Comparison of ENCODE assay signal across 17 cellular contexts in the genomic region with DNA sequence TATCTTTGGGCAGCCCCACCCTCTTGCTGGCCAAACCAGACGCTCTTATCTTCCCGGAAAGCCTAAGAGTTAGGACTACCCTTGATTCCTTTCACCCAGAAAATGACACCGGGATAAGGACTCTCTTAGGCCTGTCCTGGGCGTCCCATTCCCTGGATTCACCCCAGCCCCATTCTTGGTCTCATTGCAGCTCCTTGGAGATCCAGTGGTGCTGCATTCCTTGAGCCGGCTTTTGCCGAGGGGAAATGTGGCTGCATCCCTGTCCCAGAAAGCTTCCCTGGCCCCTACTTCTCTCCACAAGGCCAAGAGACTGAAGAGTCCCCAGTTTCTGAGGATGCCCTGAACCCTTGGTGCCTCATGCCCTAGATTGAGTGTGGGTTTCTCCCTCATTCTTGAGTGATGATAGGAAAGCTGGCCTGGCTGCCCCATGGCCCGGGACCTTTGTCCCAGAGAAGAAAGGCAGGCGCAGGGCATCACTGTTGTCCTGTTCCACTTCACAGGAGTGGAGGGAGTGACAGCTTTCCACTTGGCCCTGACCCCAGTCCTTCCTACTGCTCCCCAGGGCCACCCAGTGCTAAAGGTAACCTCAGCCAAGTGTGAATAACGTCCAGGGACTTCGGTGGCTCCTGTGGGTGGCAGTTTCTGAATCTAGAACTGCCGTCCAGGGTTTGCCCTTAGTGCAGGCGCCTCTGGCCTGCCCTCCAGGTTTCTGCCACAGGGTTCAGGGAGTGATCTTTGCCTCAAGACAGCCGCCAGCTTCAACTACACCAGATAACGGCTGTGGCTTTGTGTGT. TPM values are rescaled to one million over a fixed set of nuclear protein-coding genes. Genes with fewer than 3 reads are reported as not detected.
DNase-seq lines count a peak whose midpoint lies in the region; ATAC-seq and TF ChIP-seq lines count a peak whose summit lies in the region.
"Had no signal": no experiment of that assay in that cellular context is flagged by ENCODE, and none has a peak within 500 bp of the region (broad histone marks: within the 10 kb centered on the region; RNA-seq: fewer than 3 reads in every experiment).

No MANE protein-coding gene starts in this region.

- H3K9me3 ChIP-seq in T-helper 17 cell (ENCODE audit: control insufficient read depth, low read length, poor library complexity, severe bottlenecking) (no peaks in the 10 kb centered on the region), endodermal cell (ENCODE audit: control insufficient read depth, low read length) (no peaks in the 10 kb centered on the region), subcutaneous abdominal adipose tissue (ENCODE audit: control insufficient read depth in 5 of 5, low read length in 5 of 5) (no peaks in the 10 kb centered on the region)
- H3K9me3 ChIP-seq: sigmoid colon had no signal

- H3K4me3 ChIP-seq in endodermal cell (ENCODE audit: low read length), result no peak overlapping the region
- no peak overlapping the region for H3K4me3 ChIP-seq in subcutaneous abdominal adipose tissue (ENCODE audit: low read depth in 1 of 5, low read length in 5 of 5)
- H3K4me3 ChIP-seq: sigmoid colon had no signal

- no peak overlapping the region for H3K4me3 Mint-ChIP-seq in T-helper 17 cell
- no peak overlapping the region for H3K4me3 Mint-ChIP-seq in endodermal cell
- H3K4me3 Mint-ChIP-seq in memory B cell, result no peak overlapping the region

- peaks cover 14% of the 10 kb centered on the region for H3K4me1 Mint-ChIP-seq in T-helper 17 cell
- no peaks in the 10 kb centered on the region for H3K4me1 Mint-ChIP-seq in endodermal cell
- peaks cover 7% of the 10 kb centered on the region for H3K4me1 Mint-ChIP-seq in memory B cell

- DNase-seq in T-helper 17 cell, result no peak
- DNase-seq in endodermal cell, result no peak
- DNase-seq in memory B cell (ENCODE audit: low spot score in 2 of 2), result no peak
- DNase-seq in RKO (ENCODE audit: low spot score), result no peak
- no peak for DNase-seq in stimulated activated CD4-positive, alpha-beta T cell treated with anti-CD3 and anti-CD28 coated beads, Interleukin-15, amount 100 ng/mL, for 24 hours
- no peak for DNase-seq in NCI-H1092 (lab: John Stamatoyannopoulos, UW)
- DNase-seq: activated CD4-positive, alpha-beta T cell treated with anti-CD3 and anti-CD28 coated beads for 1 hour; activated effector memory CD4-positive, alpha-beta T cell treated with Interleukin-2 at 50 U/mL for 16 hours; cortex of kidney; NCI-H2081; NCI-H524; nucleus accumbens; stimulated activated CD4-positive, alpha-beta T cell treated with anti-CD3 and anti-CD28 coated beads, Interleukin-2, amount 100 ng/mL, for 24 hours had no signal

- H3K9ac ChIP-seq in endodermal cell (ENCODE audit: extremely low read depth, low read length, poor library complexity, severe bottlenecking) (no peak overlapping the region), subcutaneous abdominal adipose tissue (ENCODE audit: low read length in 5 of 5) (peak overlapping the region in 3 of 5 donors; percentile 48 to 61 (median 57))

- no peak for TF ChIP-seq CTCF in endodermal cell (conservative IDR thresholded peaks at IDR 0.05)

- H3K36me3 ChIP-seq in endodermal cell (ENCODE audit: control insufficient read depth, insufficient read depth, low read length) (peaks cover 70% of the 10 kb centered on the region), subcutaneous abdominal adipose tissue (ENCODE audit: control insufficient read depth in 5 of 5, insufficient read depth in 5 of 5, low read length in 5 of 5) (peaks cover 9 to 68% (median 63%) of the 10 kb centered on the region in 5 donors)

- H3K27me3 ChIP-seq in endodermal cell (ENCODE audit: control insufficient read depth, insufficient read depth, low read length, poor library complexity, severe bottlenecking) (no peaks in the 10 kb centered on the region), subcutaneous abdominal adipose tissue (ENCODE audit: control insufficient read depth in 5 of 5, insufficient read depth in 4 of 5, low read length in 5 of 5) (no peaks in the 10 kb centered on the region)
- H3K27me3 ChIP-seq: sigmoid colon had no signal

- H3K27ac Mint-ChIP-seq in T-helper 17 cell, result peak overlapping the region; percentile 78
- peak overlapping the region; percentile 8 for H3K27ac Mint-ChIP-seq in endodermal cell
- peak overlapping the region; percentile 65 for H3K27ac Mint-ChIP-seq in memory B cell

- WGBS in endodermal cell (ENCODE audit: insufficient coverage in 1 of 2, insufficient read length in 1 of 2), 2 experiments, result 91 to 95% methylated on average over 5 to 14 of the region's 14 CpGs

- H3K9me3 Mint-ChIP-seq in endodermal cell (no peaks in the 10 kb centered on the region), memory B cell (no peaks in the 10 kb centered on the region)

- H3K27ac ChIP-seq in endodermal cell (ENCODE audit: low read depth, low read length), result peak overlapping the region; percentile 67
- H3K27ac ChIP-seq in subcutaneous abdominal adipose tissue (ENCODE audit: low read depth, low read length), result peak overlapping the region; percentile 93

- peaks cover 4% of the 10 kb centered on the region for H3K36me3 Mint-ChIP-seq in T-helper 17 cell (ENCODE audit: low read depth)
- H3K36me3 Mint-ChIP-seq in endodermal cell (ENCODE audit: low read depth), result peaks cover 57% of the 10 kb centered on the region
- peaks cover 19% of the 10 kb centered on the region for H3K36me3 Mint-ChIP-seq in memory B cell

- ATAC-seq in T-helper 17 cell (no peak), memory B cell (ENCODE audit: low read depth) (no peak), HG02610 (IDR thresholded peaks at IDR 0.05; ENCODE audit: unreplicated experiment) (no peak)

- H3K4me1 ChIP-seq in endodermal cell (ENCODE audit: control insufficient read depth, insufficient read depth, low read length) (no peaks in the 10 kb centered on the region), subcutaneous abdominal adipose tissue (ENCODE audit: control insufficient read depth in 5 of 5, insufficient read depth in 5 of 5, low read length in 5 of 5) (peaks cover 2 to 43% (median 17%) of the 10 kb centered on the region in 5 donors)

- H3K27me3 Mint-ChIP-seq in T-helper 17 cell (no peaks in the 10 kb centered on the region), endodermal cell (ENCODE audit: insufficient read depth) (no peaks in the 10 kb centered on the region), memory B cell (no peaks in the 10 kb centered on the region)

RNA-seq across cellular contexts. Expression of a gene that starts 42.7 kb away (rescaled TPM):
- total RNA-seq in T-helper 17 cell (100 to 1,000 TPM in 1 of 2 donors, 1 to 10 TPM in 1; 3.4 to 125 TPM), endodermal cell (100 to 1,000 TPM; 264 to 284 TPM)
- polyA plus RNA-seq in endodermal cell (2013, experiment 1 of 2), result 186 TPM
- 220 TPM for polyA plus RNA-seq in endodermal cell (2013, experiment 2 of 2)
- total RNA-seq: H4 had no signal

Comparison
In these comparisons a context has a peak if more than half of its experiments do, and no peak if none do; other contexts are left out.
1. H3K27ac Mint-ChIP-seq: peak in every context shown above with its lines; median percentile 78 in T-helper 17 cell; 65 in memory B cell; 8 in endodermal cell.